Comparison of ENCODE assay signal across 1 cellular context in genomic region chr5:142133382-142134206, GRCh38.
TF ChIP-seq lines count a peak whose summit lies in the region.

No MANE protein-coding gene starts in this region.

TF ChIP-seq in K562, 482 proteins besides CTCF, POLR2A, EP300 and RAD21:
- no peak for TF ChIP-seq ELF1 (tag; IDR thresholded peaks at IDR 0.05)
- TF ChIP-seq TRIM24 (IDR thresholded peaks at IDR 0.05) = no peak
- TF ChIP-seq KLF16 (IDR thresholded peaks at IDR 0.05) = no peak
- TF ChIP-seq RBFOX2 (IDR thresholded peaks at IDR 0.05; ENCODE audit: low read depth, low read length) = no peak
- TF ChIP-seq ZNF197 (CRISPR knock-in tag; IDR thresholded peaks at IDR 0.05; ENCODE audit: low read depth) = no peak
- no peak for TF ChIP-seq ZNF696 (CRISPR knock-in tag; conservative IDR thresholded peaks at IDR 0.05)
- TF ChIP-seq SMARCA4 (IDR thresholded peaks at IDR 0.05) = no peak
